32 cellular contexts compared by ENCODE assay signal in genomic region chr3:67192466-67192865, GRCh38.
"Had no signal": no experiment of that assay in that cellular context is flagged by ENCODE, and none has a peak within 500 bp of the region (broad histone marks: within the 10 kb centered on the region; RNA-seq: fewer than 3 reads in every experiment).

No MANE protein-coding gene starts in this region.

- H3K9me3 Mint-ChIP-seq: activated T-helper 1 cell treated with anti-CD3 and anti-CD28 coated beads, Interleukin-12 subunit alpha, Interleukin-12 subunit beta, Interleukin-2, Interleukin-4 antibody, amounts not matched to agents 30 ng/mL and 10 ng/mL and 1 ng/mL, durations not matched to agents 14 hours and 24 hours and 36 hours; effector memory CD8-positive, alpha-beta T cell; T-helper 2 cell treated with Interferon-gamma antibody and Interleukin-4, amounts not matched to agents 5 μg/mL and 100 μg/mL, for 36 hours had no signal

- H3K27ac Mint-ChIP-seq: activated CD4-positive, alpha-beta memory T cell treated with anti-CD3 and anti-CD28 coated beads for 36 hours; activated CD4-positive, alpha-beta T cell treated with anti-CD3 and anti-CD28 coated beads for 36 hours; activated CD4-positive, alpha-beta T cell treated with anti-CD3 and anti-CD28 coated beads, Interleukin-2, amount 10 ng/mL, durations not matched to agents 24 days and 14 days; activated CD8-positive, alpha-beta memory T cell treated with anti-CD3 and anti-CD28 coated beads, Interleukin-2, amount 10 ng/mL, durations not matched to agents 7 days and 5 days; activated CD8-positive, alpha-beta T cell treated with anti-CD3 and anti-CD28 coated beads, Interleukin-2, amount 10 ng/mL, durations not matched to agents 7 days and 5 days; activated naive CD4-positive, alpha-beta T cell treated with anti-CD3 and anti-CD28 coated beads for 36 hours; activated naive CD4-positive, alpha-beta T cell treated with anti-CD3 and anti-CD28 coated beads, Interleukin-2, amount 50 U/mL, for 72 hours; activated naive CD8-positive, alpha-beta T cell treated with anti-CD3 and anti-CD28 coated beads, Interleukin-2, amount 10 ng/mL, durations not matched to agents 7 days and 5 days; activated T-helper 1 cell treated with anti-CD3 and anti-CD28 coated beads, Interleukin-12 subunit alpha, Interleukin-12 subunit beta, Interleukin-2, Interleukin-4 antibody, amounts not matched to agents 30 ng/mL and 10 ng/mL and 1 ng/mL, durations not matched to agents 14 hours and 24 hours and 36 hours; activated T-helper 2 cell treated with anti-CD3 and anti-CD28 coated beads, Interferon-gamma antibody, Interleukin-2, Interleukin-4, amounts not matched to agents 10 μg/mL and 5 μg/mL and 100 μg/mL, durations not matched to agents 14 hours and 24 hours and 36 hours; effector memory CD8-positive, alpha-beta T cell; T-helper 17 cell; T-helper 2 cell treated with Interferon-gamma antibody and Interleukin-4, amounts not matched to agents 5 μg/mL and 100 μg/mL, for 36 hours had no signal

- ATAC-seq: activated CD4-positive, alpha-beta T cell treated with anti-CD3 and anti-CD28 coated beads for 36 hours; activated CD8-positive, alpha-beta memory T cell treated with anti-CD3 and anti-CD28 coated beads, Interleukin-2, amount 10 ng/mL, durations not matched to agents 7 days and 5 days; activated CD8-positive, alpha-beta T cell treated with anti-CD3 and anti-CD28 coated beads, Interleukin-2, amount 10 ng/mL, durations not matched to agents 7 days and 5 days; activated naive CD4-positive, alpha-beta T cell treated with anti-CD3 and anti-CD28 coated beads, Interleukin-2, amount 50 U/mL, for 72 hours; effector memory CD8-positive, alpha-beta T cell; gastroesophageal sphincter; T-helper 17 cell had no signal

- H3K27me3 Mint-ChIP-seq: activated CD4-positive, alpha-beta memory T cell treated with anti-CD3 and anti-CD28 coated beads for 36 hours; activated CD4-positive, alpha-beta T cell treated with anti-CD3 and anti-CD28 coated beads for 36 hours; activated CD4-positive, alpha-beta T cell treated with anti-CD3 and anti-CD28 coated beads, Interleukin-2, amount 10 ng/mL, durations not matched to agents 24 days and 14 days; activated CD8-positive, alpha-beta memory T cell treated with anti-CD3 and anti-CD28 coated beads, Interleukin-2, amount 10 ng/mL, durations not matched to agents 7 days and 5 days; activated naive CD8-positive, alpha-beta T cell treated with anti-CD3 and anti-CD28 coated beads, Interleukin-2, amount 10 ng/mL, durations not matched to agents 7 days and 5 days; effector memory CD8-positive, alpha-beta T cell; T-helper 17 cell had no signal

- DNase-seq: activated CD4-positive, alpha-beta memory T cell treated with anti-CD3 and anti-CD28 coated beads for 36 hours; activated CD4-positive, alpha-beta T cell treated with anti-CD3 and anti-CD28 coated beads for 36 hours; activated CD4-positive, alpha-beta T cell treated with anti-CD3 and anti-CD28 coated beads, Interleukin-2, amount 10 ng/mL, durations not matched to agents 24 days and 14 days; activated CD4-positive, CD25-positive, alpha-beta regulatory T cell; activated CD4-positive, CD25-positive, alpha-beta regulatory T cell treated with anti-CD3 and anti-CD28 coated beads, Interleukin-2, amount 50 U/mL, for 72 hours; activated CD8-positive, alpha-beta memory T cell treated with anti-CD3 and anti-CD28 coated beads, Interleukin-2, amount 10 ng/mL, durations not matched to agents 7 days and 5 days; activated CD8-positive, alpha-beta memory T cell treated with anti-CD3 and anti-CD28 coated beads, Interleukin-2, amount 50 U/mL, for 4 hours; activated CD8-positive, alpha-beta T cell treated with anti-CD3 and anti-CD28 coated beads, Interleukin-2, amount 10 ng/mL, durations not matched to agents 7 days and 5 days; activated effector memory CD4-positive, alpha-beta T cell treated with anti-CD3 and anti-CD28 coated beads, Interleukin-2, amount 50 U/mL, for 16 hours; activated naive CD4-positive, alpha-beta T cell treated with anti-CD3 and anti-CD28 coated beads for 36 hours; activated naive CD8-positive, alpha-beta T cell treated with anti-CD3 and anti-CD28 coated beads, Interleukin-2, amount 10 ng/mL, durations not matched to agents 7 days and 5 days; activated T-cell treated with anti-CD3 and anti-CD28 coated beads, Interleukin-2, amount 50 U/mL, for 1 hour; activated T-cell treated with anti-CD3 and anti-CD28 coated beads, Interleukin-2, amount 50 U/mL, for 48 hours; amniotic stem cell; anterior cingulate cortex; brain microvascular endothelial cell; caudate nucleus; cortex of kidney; dermis blood vessel endothelial cell; effector CD4-positive, alpha-beta T cell; effector memory CD8-positive, alpha-beta T cell; erythroblast; foreskin melanocyte; T-helper 1 cell; T-helper 17 cell; T1000 had no signal

- H3K4me3 Mint-ChIP-seq: activated CD4-positive, alpha-beta memory T cell treated with anti-CD3 and anti-CD28 coated beads for 36 hours; activated CD4-positive, alpha-beta T cell treated with anti-CD3 and anti-CD28 coated beads for 36 hours; activated CD4-positive, alpha-beta T cell treated with anti-CD3 and anti-CD28 coated beads, Interleukin-2, amount 10 ng/mL, durations not matched to agents 24 days and 14 days; activated CD8-positive, alpha-beta memory T cell treated with anti-CD3 and anti-CD28 coated beads, Interleukin-2, amount 10 ng/mL, durations not matched to agents 7 days and 5 days; activated CD8-positive, alpha-beta T cell treated with anti-CD3 and anti-CD28 coated beads, Interleukin-2, amount 10 ng/mL, durations not matched to agents 7 days and 5 days; activated naive CD4-positive, alpha-beta T cell treated with anti-CD3 and anti-CD28 coated beads for 36 hours; activated naive CD8-positive, alpha-beta T cell treated with anti-CD3 and anti-CD28 coated beads, Interleukin-2, amount 10 ng/mL, durations not matched to agents 7 days and 5 days; activated T-helper 1 cell treated with anti-CD3 and anti-CD28 coated beads, Interleukin-12 subunit alpha, Interleukin-12 subunit beta, Interleukin-2, Interleukin-4 antibody, amounts not matched to agents 30 ng/mL and 10 ng/mL and 1 ng/mL, durations not matched to agents 14 hours and 24 hours and 36 hours; effector memory CD8-positive, alpha-beta T cell; T-helper 17 cell; T-helper 2 cell treated with Interferon-gamma antibody and Interleukin-4, amounts not matched to agents 5 μg/mL and 100 μg/mL, for 36 hours had no signal

- H3K4me3 ChIP-seq: esophagus muscularis mucosa, gastroesophageal sphincter had no signal

- H3K4me1 Mint-ChIP-seq: activated CD4-positive, alpha-beta T cell treated with anti-CD3 and anti-CD28 coated beads for 36 hours; activated CD4-positive, alpha-beta T cell treated with anti-CD3 and anti-CD28 coated beads, Interleukin-2, amount 10 ng/mL, durations not matched to agents 24 days and 14 days; activated CD8-positive, alpha-beta memory T cell treated with anti-CD3 and anti-CD28 coated beads, Interleukin-2, amount 10 ng/mL, durations not matched to agents 7 days and 5 days; activated naive CD8-positive, alpha-beta T cell treated with anti-CD3 and anti-CD28 coated beads, Interleukin-2, amount 10 ng/mL, durations not matched to agents 7 days and 5 days; T-helper 17 cell had no signal

- H3K36me3 Mint-ChIP-seq: activated CD4-positive, alpha-beta memory T cell treated with anti-CD3 and anti-CD28 coated beads for 36 hours; activated CD8-positive, alpha-beta memory T cell treated with anti-CD3 and anti-CD28 coated beads, Interleukin-2, amount 10 ng/mL, durations not matched to agents 7 days and 5 days; activated naive CD4-positive, alpha-beta T cell treated with anti-CD3 and anti-CD28 coated beads, Interleukin-2, amount 50 U/mL, for 72 hours; activated naive CD8-positive, alpha-beta T cell treated with anti-CD3 and anti-CD28 coated beads, Interleukin-2, amount 10 ng/mL, durations not matched to agents 7 days and 5 days had no signal
